ENCODE assay signal across 8 cellular contexts in the genomic region with DNA sequence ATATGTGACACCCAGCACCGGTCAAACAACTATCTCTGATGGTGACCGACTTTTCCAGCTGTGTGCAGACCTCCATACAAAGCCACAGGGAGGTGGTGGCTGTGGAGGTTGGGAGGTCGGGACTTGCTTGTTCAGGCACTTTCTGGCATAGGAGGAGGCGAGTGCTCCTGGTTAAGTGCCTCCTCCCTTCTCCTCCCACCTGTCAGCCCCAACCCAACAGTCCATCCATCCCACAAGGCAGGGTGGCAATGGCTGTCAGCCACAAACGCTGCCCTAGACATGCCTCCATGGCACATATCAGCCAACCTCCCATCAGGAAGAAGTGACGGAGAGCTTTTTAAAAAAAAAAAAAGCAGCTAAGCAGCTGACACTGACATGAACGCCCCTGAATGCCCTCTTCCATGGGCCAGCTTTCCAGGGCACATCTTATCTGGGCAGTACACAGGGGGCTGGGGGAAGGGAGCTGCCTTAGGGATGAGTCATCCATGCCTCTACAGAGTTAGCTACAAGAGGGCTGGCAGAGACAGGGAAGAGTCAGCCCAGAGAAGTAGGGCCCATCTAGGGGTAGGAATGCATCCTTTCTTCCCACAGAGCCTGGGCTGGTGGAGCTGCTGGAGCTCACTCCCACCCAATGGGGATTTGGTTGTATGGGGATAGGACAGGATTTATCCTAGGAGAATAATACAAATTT. TPM values are rescaled to one million over a fixed set of nuclear protein-coding genes. Genes with fewer than 3 reads are reported as not detected.
A peak's percentile ranks its signal among the peaks of the same experiment; 100 is the strongest.
DNase-seq lines count a peak whose midpoint lies in the region; ATAC-seq and TF ChIP-seq lines count a peak whose summit lies in the region.

No MANE protein-coding gene starts in this region.

- H3K4me1 ChIP-seq in liver (ENCODE audit: control insufficient read depth in 4 of 4, insufficient read depth in 4 of 4, low read length in 3 of 4) (peaks cover 28 to 65% (median 56%) of the 10 kb centered on the region in 4 donors), tibial nerve (peaks cover 4 to 83% (median 68%) of the 10 kb centered on the region in 4 donors)

- H3K4me3 ChIP-seq in liver (ENCODE audit: low read depth in 1 of 3, low read length in 3 of 3) (no peak overlapping the region), tibial nerve (no peak overlapping the region)

- WGBS in liver, result 67% methylated on average over 7 of the region's 7 CpGs
- WGBS in tibial nerve, 2 donors, result 44 to 55% methylated on average over 7 of the region's 7 CpGs

- no peak for ATAC-seq in HG03439 (IDR thresholded peaks at IDR 0.05; ENCODE audit: unreplicated experiment)
- no peak for ATAC-seq in HG03139 (IDR thresholded peaks at IDR 0.05; ENCODE audit: unreplicated experiment)

- H3K27me3 ChIP-seq in liver (ENCODE audit: control insufficient read depth in 4 of 4, insufficient read depth in 4 of 4, low read length in 3 of 4) (no peaks in the 10 kb centered on the region), tibial nerve (no peaks in the 10 kb centered on the region)

- H3K36me3 ChIP-seq in liver (ENCODE audit: control insufficient read depth in 4 of 4, insufficient read depth in 3 of 4, low read depth in 1 of 4, low read length in 3 of 4), result peaks cover 0 to 22% (median 4%) of the 10 kb centered on the region in 4 donors
- H3K36me3 ChIP-seq in tibial nerve, result peaks cover 0 to 37% (median 0%) of the 10 kb centered on the region in 3 donors

- peak; percentile 61 to 67 for TF ChIP-seq RAD21 in liver (IDR thresholded peaks at IDR 0.05)

- peak overlapping the region; percentile 64 to 74 for H3K27ac ChIP-seq in liver (ENCODE audit: low read depth in 1 of 2, low read length in 2 of 2)
- H3K27ac ChIP-seq in tibial nerve, result peak overlapping the region; percentile 26 to 89 (median 55)

- TF ChIP-seq CTCF in liver (IDR thresholded peaks at IDR 0.05; ENCODE audit: low read depth, low read length, missing input control), result peak; percentile 50
- peak in 4 of 5 experiments; percentile 28 to 45 (median 40) for TF ChIP-seq CTCF in tibial nerve (IDR thresholded peaks at IDR 0.05)

- no peak for TF ChIP-seq POLR2A in tibial nerve (IDR thresholded peaks at IDR 0.05)

- DNase-seq in Daoy (ENCODE audit: low read depth) (peak; percentile 92), NCI-H226 (peak; percentile 100), dedifferentiated amniotic fluid mesenchymal stem cell (ENCODE audit: extremely low spot score) (peak; percentile 92), tibial nerve (ENCODE audit: low spot score in 2 of 2) (peak in 1 of 2 donors; percentile 50), NCI-H1105 (lab: John Stamatoyannopoulos, UW) (no peak)

- TF ChIP-seq EP300 in tibial nerve (IDR thresholded peaks at IDR 0.05), result peak in 1 of 2 donors; percentile 53

- no peak overlapping the region for H3K9ac ChIP-seq in liver (ENCODE audit: low read depth in 1 of 2, low read length in 2 of 2)

- H3K9me3 ChIP-seq in liver (ENCODE audit: control insufficient read depth in 4 of 4, low read length in 3 of 4), result no peaks in the 10 kb centered on the region
- no peaks in the 10 kb centered on the region for H3K9me3 ChIP-seq in tibial nerve

TF ChIP-seq in liver, 16 proteins besides CTCF, POLR2A, EP300 and RAD21:
- TF ChIP-seq, protein P1, sequence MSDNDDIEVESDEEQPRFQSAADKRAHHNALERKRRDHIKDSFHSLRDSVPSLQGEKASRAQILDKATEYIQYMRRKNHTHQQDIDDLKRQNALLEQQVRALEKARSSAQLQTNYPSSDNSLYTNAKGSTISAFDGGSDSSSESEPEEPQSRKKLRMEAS (IDR thresholded peaks at IDR 0.05), result peak; percentile 46
- TF ChIP-seq FOXA1 (IDR thresholded peaks at IDR 0.05) (no peak), FOXA2 (IDR thresholded peaks at IDR 0.05) (no peak), HNF4A (conservative IDR thresholded peaks at IDR 0.05) (peak; percentile 12 to 69), SP1 (IDR thresholded peaks at IDR 0.05) (peak; percentile 69), TAF1 (conservative IDR thresholded peaks at IDR 0.05) (no peak), RXRA (IDR thresholded peaks at IDR 0.05) (peak; percentile 78 to 94), EGR1 (IDR thresholded peaks at IDR 0.05; ENCODE audit: low read depth in 2 of 2) (peak in 1 of 2 donors; percentile 14), JUND (IDR thresholded peaks at IDR 0.05) (peak; percentile 99 to 100), GABPA (IDR thresholded peaks at IDR 0.05 in 1 of 2, conservative IDR thresholded peaks at IDR 0.05 in 1 of 2) (no peak), NR2F2 (IDR thresholded peaks at IDR 0.05) (peak; percentile 69), YY1 (IDR thresholded peaks at IDR 0.05) (peak; percentile 55)
- TF ChIP-seq, protein P2, sequence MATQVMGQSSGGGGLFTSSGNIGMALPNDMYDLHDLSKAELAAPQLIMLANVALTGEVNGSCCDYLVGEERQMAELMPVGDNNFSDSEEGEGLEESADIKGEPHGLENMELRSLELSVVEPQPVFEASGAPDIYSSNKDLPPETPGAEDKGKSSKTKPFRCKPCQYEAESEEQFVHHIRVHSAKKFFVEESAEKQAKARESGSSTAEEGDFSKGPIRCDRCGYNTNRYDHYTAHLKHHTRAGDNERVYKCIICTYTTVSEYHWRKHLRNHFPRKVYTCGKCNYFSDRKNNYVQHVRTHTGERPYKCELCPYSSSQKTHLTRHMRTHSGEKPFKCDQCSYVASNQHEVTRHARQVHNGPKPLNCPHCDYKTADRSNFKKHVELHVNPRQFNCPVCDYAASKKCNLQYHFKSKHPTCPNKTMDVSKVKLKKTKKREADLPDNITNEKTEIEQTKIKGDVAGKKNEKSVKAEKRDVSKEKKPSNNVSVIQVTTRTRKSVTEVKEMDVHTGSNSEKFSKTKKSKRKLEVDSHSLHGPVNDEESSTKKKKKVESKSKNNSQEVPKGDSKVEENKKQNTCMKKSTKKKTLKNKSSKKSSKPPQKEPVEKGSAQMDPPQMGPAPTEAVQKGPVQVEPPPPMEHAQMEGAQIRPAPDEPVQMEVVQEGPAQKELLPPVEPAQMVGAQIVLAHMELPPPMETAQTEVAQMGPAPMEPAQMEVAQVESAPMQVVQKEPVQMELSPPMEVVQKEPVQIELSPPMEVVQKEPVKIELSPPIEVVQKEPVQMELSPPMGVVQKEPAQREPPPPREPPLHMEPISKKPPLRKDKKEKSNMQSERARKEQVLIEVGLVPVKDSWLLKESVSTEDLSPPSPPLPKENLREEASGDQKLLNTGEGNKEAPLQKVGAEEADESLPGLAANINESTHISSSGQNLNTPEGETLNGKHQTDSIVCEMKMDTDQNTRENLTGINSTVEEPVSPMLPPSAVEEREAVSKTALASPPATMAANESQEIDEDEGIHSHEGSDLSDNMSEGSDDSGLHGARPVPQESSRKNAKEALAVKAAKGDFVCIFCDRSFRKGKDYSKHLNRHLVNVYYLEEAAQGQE (IDR thresholded peaks at IDR 0.05), result peak; percentile 53
- TF ChIP-seq, protein P3, sequence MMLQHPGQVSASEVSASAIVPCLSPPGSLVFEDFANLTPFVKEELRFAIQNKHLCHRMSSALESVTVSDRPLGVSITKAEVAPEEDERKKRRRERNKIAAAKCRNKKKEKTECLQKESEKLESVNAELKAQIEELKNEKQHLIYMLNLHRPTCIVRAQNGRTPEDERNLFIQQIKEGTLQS (IDR thresholded peaks at IDR 0.05), result peak; percentile 96
- TF ChIP-seq, protein P4, sequence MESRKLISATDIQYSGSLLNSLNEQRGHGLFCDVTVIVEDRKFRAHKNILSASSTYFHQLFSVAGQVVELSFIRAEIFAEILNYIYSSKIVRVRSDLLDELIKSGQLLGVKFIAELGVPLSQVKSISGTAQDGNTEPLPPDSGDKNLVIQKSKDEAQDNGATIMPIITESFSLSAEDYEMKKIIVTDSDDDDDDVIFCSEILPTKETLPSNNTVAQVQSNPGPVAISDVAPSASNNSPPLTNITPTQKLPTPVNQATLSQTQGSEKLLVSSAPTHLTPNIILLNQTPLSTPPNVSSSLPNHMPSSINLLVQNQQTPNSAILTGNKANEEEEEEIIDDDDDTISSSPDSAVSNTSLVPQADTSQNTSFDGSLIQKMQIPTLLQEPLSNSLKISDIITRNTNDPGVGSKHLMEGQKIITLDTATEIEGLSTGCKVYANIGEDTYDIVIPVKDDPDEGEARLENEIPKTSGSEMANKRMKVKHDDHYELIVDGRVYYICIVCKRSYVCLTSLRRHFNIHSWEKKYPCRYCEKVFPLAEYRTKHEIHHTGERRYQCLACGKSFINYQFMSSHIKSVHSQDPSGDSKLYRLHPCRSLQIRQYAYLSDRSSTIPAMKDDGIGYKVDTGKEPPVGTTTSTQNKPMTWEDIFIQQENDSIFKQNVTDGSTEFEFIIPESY (IDR thresholded peaks at IDR 0.05), result peak; percentile 61

RNA-seq across cellular contexts. Expression of a gene that starts 41.2 kb away (rescaled TPM):
- 26.2 and 29.1 TPM in 2 replicates for total RNA-seq in Daoy (2014; rRNA removed; shearing (Covaris generic))
- 10 to 100 TPM in 1 of 2 donors, 1 to 10 TPM in 1; 8.5 to 27.9 TPM for total RNA-seq in liver
- 10 to 100 TPM; 25.2 to 35.1 TPM for polyA plus RNA-seq in liver
- total RNA-seq in tibial nerve, result 10 to 100 TPM; 36.9 to 59.4 (median 50.2) TPM

RNA-seq across cellular contexts. Expression of a gene that starts 44.2 kb away (rescaled TPM):
- total RNA-seq in Daoy (2014; rRNA removed; shearing (Covaris generic)), result 5.0 and 8.3 TPM in 2 replicates
- total RNA-seq in liver (10 to 100 TPM in 1 of 2 donors, 1 to 10 TPM in 1; 10.0 to 20.7 TPM), tibial nerve (10 to 100 TPM; 25.3 to 92.1 (median 26.6) TPM)
- polyA plus RNA-seq in liver, result 1 to 10 TPM; 2.0 to 5.2 TPM

RNA-seq across cellular contexts. Expression of a gene that starts 57.8 kb away (rescaled TPM):
- total RNA-seq in Daoy (2014; rRNA removed; shearing (Covaris generic)), result not detected in 2 replicates
- total RNA-seq in liver (10 to 100 TPM in 1 of 2 donors, 1 to 10 TPM in 1; 7.2 to 28.4 TPM), tibial nerve (10 to 100 TPM in 3 of 4 donors, 1 to 10 TPM in 1; 8.1 to 14.3 (median 13.6) TPM)
- polyA plus RNA-seq in liver, result 10 to 100 TPM; 19.8 to 27.4 TPM
